1 cellular context compared by ENCODE assay signal in the genomic region with DNA sequence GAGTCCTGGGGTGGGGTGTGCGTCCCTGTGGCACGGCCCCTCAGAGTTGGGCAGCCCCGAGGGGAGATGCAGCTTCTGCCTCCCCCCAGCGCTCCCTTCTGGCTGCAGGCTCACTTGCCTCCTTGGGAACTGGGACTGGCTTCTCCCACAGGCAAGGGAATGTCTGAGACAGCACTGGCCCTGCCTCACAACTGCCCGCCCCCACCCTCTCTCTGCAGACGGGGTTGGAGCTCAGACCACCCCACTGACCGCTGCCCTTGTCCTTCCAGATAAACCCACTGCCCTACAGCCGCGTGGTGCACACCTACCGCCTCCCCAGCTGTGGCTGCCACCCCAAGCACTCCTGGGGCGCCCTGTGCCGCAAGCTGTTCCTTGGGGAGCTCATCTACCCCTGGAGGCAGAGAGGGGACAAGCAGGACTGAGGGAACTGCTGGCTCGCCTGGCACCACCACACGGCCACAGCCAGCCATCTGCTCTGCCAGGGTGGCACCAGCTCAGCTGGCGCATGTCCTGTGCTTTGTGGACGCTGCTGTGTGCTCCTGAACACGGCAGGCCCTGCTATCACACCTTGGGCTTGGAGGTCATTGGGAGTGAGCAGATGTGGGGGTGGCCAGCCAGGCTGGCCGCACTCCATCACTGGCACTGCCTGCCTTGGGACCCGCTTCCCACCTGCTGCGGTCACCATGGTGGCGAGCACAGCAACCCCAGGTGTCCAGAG.
TF ChIP-seq lines count a peak whose summit lies in the region.

No MANE protein-coding gene starts in this region.

TF ChIP-seq in A549, 52 proteins besides CTCF, POLR2A, EP300 and RAD21 (continued from another document):
- TF ChIP-seq TFCP2L1 (CRISPR knock-in tag; IDR thresholded peaks at IDR 0.05) (no peak), RCOR1 (IDR thresholded peaks at IDR 0.05; ENCODE audit: low read depth, low read length) (no peak), NR3C1 (IDR thresholded peaks at IDR 0.05) (no peak), BHLHE40 (IDR thresholded peaks at IDR 0.05; ENCODE audit: low read depth, low read length) (no peak), HOXA7 (CRISPR knock-in tag; IDR thresholded peaks at IDR 0.05) (no peak), HOXB13 (CRISPR knock-in tag; IDR thresholded peaks at IDR 0.05; ENCODE audit: low read depth) (no peak), JUN (IDR thresholded peaks at IDR 0.05) (no peak)
- TF ChIP-seq, protein P1, sequence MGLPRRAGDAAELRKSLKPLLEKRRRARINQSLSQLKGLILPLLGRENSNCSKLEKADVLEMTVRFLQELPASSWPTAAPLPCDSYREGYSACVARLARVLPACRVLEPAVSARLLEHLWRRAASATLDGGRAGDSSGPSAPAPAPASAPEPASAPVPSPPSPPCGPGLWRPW (IDR thresholded peaks at IDR 0.05) = no peak
- TF ChIP-seq, protein P2, sequence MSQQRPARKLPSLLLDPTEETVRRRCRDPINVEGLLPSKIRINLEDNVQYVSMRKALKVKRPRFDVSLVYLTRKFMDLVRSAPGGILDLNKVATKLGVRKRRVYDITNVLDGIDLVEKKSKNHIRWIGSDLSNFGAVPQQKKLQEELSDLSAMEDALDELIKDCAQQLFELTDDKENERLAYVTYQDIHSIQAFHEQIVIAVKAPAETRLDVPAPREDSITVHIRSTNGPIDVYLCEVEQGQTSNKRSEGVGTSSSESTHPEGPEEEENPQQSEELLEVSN (IDR thresholded peaks at IDR 0.05; ENCODE audit: borderline replicate concordance, low read depth) = no peak
- TF ChIP-seq, protein P3, sequence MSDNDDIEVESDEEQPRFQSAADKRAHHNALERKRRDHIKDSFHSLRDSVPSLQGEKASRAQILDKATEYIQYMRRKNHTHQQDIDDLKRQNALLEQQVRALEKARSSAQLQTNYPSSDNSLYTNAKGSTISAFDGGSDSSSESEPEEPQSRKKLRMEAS (IDR thresholded peaks at IDR 0.05) = no peak
TF ChIP-seq in A549: peak in this region for 0.
